1 cellular context compared by ENCODE assay signal in the genomic region with DNA sequence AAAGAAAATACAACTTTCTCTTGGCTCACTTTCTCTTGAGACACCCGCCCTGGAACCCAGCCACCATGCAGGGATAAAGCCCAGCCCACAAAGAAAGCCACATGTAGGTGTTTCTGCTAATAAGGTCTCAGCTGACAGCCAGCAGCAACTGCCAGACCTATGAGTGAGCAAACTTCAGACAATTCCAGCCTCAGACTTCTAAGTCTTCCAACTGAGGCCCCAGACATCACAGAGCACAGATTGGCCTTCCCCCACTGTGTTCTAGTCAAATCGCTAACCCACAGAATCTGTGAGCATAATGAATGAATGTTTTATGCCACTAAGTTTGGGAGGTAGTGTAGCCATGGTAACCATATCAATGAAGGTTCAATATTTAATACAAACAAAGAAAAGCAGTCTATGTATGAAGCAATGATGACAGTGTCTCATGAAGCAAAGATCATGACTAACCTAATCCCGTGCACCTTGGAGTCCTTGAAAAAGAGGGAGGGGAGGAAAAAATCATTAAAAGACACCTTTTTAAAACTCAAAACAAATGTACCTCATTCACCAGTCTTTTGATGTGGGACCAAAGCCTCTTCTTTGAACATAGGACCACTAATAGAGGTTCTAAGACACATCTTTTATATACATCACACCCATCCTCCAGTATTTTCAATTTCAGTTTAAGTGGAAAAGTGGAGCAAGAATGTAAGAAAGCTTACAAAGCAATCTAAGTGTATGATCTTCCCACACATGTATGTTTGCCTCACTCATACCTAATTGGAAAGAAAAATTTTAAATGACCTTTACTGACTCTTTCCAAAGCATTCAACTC.
TF ChIP-seq lines count a peak whose summit lies in the region.

No MANE protein-coding gene starts in this region.

TF ChIP-seq in GM12878, 131 proteins besides CTCF, POLR2A, EP300 and RAD21:
- no peak for TF ChIP-seq SREBF2 (IDR thresholded peaks at IDR 0.05; ENCODE audit: low read length)
- TF ChIP-seq, protein P1, sequence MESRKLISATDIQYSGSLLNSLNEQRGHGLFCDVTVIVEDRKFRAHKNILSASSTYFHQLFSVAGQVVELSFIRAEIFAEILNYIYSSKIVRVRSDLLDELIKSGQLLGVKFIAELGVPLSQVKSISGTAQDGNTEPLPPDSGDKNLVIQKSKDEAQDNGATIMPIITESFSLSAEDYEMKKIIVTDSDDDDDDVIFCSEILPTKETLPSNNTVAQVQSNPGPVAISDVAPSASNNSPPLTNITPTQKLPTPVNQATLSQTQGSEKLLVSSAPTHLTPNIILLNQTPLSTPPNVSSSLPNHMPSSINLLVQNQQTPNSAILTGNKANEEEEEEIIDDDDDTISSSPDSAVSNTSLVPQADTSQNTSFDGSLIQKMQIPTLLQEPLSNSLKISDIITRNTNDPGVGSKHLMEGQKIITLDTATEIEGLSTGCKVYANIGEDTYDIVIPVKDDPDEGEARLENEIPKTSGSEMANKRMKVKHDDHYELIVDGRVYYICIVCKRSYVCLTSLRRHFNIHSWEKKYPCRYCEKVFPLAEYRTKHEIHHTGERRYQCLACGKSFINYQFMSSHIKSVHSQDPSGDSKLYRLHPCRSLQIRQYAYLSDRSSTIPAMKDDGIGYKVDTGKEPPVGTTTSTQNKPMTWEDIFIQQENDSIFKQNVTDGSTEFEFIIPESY (IDR thresholded peaks at IDR 0.05) = no peak
- no peak for TF ChIP-seq BRCA1 (IDR thresholded peaks at IDR 0.05; ENCODE audit: low read depth, low read length)
- no peak for TF ChIP-seq GATAD2B (conservative IDR thresholded peaks at IDR 0.05; ENCODE audit: low read depth)
- TF ChIP-seq SKIL (IDR thresholded peaks at IDR 0.05; ENCODE audit: low read depth, poor library complexity, severe bottlenecking) = no peak
- TF ChIP-seq, protein P2, sequence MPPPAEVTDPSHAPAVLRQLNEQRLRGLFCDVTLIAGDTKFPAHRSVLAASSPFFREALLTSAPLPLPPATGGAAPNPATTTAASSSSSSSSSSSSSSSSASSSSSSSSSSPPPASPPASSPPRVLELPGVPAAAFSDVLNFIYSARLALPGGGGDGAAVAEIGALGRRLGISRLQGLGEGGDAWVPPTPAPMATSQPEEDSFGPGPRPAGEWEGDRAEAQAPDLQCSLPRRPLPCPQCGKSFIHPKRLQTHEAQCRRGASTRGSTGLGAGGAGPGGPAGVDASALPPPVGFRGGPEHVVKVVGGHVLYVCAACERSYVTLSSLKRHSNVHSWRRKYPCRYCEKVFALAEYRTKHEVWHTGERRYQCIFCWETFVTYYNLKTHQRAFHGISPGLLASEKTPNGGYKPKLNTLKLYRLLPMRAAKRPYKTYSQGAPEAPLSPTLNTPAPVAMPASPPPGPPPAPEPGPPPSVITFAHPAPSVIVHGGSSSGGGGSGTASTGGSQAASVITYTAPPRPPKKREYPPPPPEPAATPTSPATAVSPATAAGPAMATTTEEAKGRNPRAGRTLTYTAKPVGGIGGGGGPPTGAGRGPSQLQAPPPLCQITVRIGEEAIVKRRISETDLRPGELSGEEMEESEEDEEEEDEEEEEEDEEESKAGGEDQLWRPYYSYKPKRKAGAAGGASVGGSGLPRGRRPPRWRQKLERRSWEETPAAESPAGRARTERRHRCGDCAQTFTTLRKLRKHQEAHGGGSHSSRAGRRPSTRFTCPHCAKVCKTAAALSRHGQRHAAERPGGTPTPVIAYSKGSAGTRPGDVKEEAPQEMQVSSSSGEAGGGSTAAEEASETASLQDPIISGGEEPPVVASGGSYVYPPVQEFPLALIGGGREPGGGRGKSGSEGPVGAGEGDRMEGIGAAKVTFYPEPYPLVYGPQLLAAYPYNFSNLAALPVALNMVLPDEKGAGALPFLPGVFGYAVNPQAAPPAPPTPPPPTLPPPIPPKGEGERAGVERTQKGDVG (CRISPR knock-in tag; IDR thresholded peaks at IDR 0.05) = no peak
- TF ChIP-seq, protein P3, sequence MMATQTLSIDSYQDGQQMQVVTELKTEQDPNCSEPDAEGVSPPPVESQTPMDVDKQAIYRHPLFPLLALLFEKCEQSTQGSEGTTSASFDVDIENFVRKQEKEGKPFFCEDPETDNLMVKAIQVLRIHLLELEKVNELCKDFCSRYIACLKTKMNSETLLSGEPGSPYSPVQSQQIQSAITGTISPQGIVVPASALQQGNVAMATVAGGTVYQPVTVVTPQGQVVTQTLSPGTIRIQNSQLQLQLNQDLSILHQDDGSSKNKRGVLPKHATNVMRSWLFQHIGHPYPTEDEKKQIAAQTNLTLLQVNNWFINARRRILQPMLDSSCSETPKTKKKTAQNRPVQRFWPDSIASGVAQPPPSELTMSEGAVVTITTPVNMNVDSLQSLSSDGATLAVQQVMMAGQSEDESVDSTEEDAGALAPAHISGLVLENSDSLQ (IDR thresholded peaks at IDR 0.05) = peak; percentile 33; the same call in 1 of the 2 replicates
- peak; percentile 29; the same call in 1 of the 2 replicates for TF ChIP-seq RUNX3 (IDR thresholded peaks at IDR 0.05; ENCODE audit: low read length)
- peak; percentile 65; the same call in 1 of the 2 replicates for TF ChIP-seq BMI1 (IDR thresholded peaks at IDR 0.05; ENCODE audit: borderline replicate concordance)
